In genomic region chr9:131838581-131839280, GRCh38 we compare ENCODE assay signal across 1 cellular context.
TF ChIP-seq lines count a peak whose summit lies in the region.

No MANE protein-coding gene starts in this region.

TF ChIP-seq in GM23338, 12 proteins besides CTCF, POLR2A, EP300 and RAD21 (continued from another document):
- no peak for TF ChIP-seq ZNF462 (CRISPR knock-in tag; IDR thresholded peaks at IDR 0.05)
- TF ChIP-seq ZNF331 (CRISPR knock-in tag; IDR thresholded peaks at IDR 0.05; ENCODE audit: low read depth) = no peak
- no peak for TF ChIP-seq REST (IDR thresholded peaks at IDR 0.05; ENCODE audit: unreplicated experiment)
- no peak for TF ChIP-seq ETS1 (IDR thresholded peaks at IDR 0.05)
- TF ChIP-seq STAT1 (IDR thresholded peaks at IDR 0.05; ENCODE audit: unreplicated experiment) = no peak
- TF ChIP-seq POLR2AphosphoS5 (IDR thresholded peaks at IDR 0.05; ENCODE audit: low read depth) = no peak
- no peak for TF ChIP-seq EZH2 (IDR thresholded peaks at IDR 0.05; ENCODE audit: low read depth, unreplicated experiment)
- TF ChIP-seq NANOG (IDR thresholded peaks at IDR 0.05; ENCODE audit: borderline replicate concordance) = no peak
